ENCODE assay signal across 8 cellular contexts in the genomic region with DNA sequence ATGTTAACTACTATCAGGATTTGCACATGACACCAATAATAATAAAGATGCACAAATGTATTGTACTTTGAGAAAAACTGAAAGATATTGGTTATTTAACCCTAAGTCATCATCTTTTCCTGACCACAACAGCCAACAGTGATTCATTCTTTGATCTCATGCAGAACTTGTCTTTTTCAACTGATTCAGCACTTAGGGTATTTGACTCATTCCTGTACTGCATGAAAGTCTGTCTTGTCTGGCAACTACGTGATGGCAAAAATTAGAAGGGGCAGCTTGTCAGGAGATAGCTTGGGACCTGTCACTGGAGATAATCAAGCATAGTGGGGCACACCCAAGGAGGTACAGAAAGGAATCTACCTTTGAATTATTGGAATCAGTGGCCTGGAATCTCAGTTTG.
DNase-seq lines count a peak whose midpoint lies in the region; ATAC-seq and TF ChIP-seq lines count a peak whose summit lies in the region.

No MANE protein-coding gene starts in this region.

- DNase-seq in SJSA1 (ENCODE audit: low read depth in 1 of 2, low spot score in 2 of 2) (peak in 1 of 2 experiments; percentile 67), kidney tubule cell (ENCODE audit: low spot score) (peak; percentile 89), erythroblast (lab: John Stamatoyannopoulos, UW) (no peak), gastrocnemius medialis (no peak), NCI-H748 (lab: John Stamatoyannopoulos, UW; ENCODE audit: unreplicated experiment) (no peak)
- DNase-seq in activated effector memory CD4-positive, alpha-beta T cell treated with anti-CD3 and anti-CD28 coated beads, Interleukin-2, amount 50 U/mL, for 16 hours = no peak

- peak overlapping the region; percentile 47 for H3K27ac ChIP-seq in SJSA1
- no peak overlapping the region for H3K27ac ChIP-seq in gastrocnemius medialis

- in situ Hi-C loops in gastrocnemius medialis (cut with MboI; ENCODE audit: low sequenced_read_pairs in 4 of 4) = no loop called here

- intact Hi-C loops in gastrocnemius medialis (cut with DNase I; ENCODE audit: low total_unique reads) = loop anchor here (5.0 kb wide), 1 partner anchor 57 kb away; no protein-coding TSS in a partner anchor

- TF ChIP-seq CTCF in gastrocnemius medialis (IDR thresholded peaks at IDR 0.05 in 4 of 5, conservative IDR thresholded peaks at IDR 0.05 in 1 of 5) = no peak

- H3K4me3 ChIP-seq in SJSA1 (no peak overlapping the region), gastrocnemius medialis (no peak overlapping the region)

- TF ChIP-seq POLR2A in erythroblast (IDR thresholded peaks at IDR 0.05; ENCODE audit: low read length) (no peak), gastrocnemius medialis (IDR thresholded peaks at IDR 0.05) (no peak)

- H3K9me3 ChIP-seq in SJSA1 (replicated peaks) (no peaks in the 10 kb centered on the region), gastrocnemius medialis (no peaks in the 10 kb centered on the region)

- H3K36me3 ChIP-seq in SJSA1 (no peaks in the 10 kb centered on the region), gastrocnemius medialis (no peaks in the 10 kb centered on the region)

- no peaks in the 10 kb centered on the region for H3K27me3 ChIP-seq in SJSA1 (replicated peaks)
- no peaks in the 10 kb centered on the region for H3K27me3 ChIP-seq in gastrocnemius medialis

- H3K4me1 ChIP-seq in SJSA1 (replicated peaks) = peaks cover 35% of the 10 kb centered on the region
- peaks cover 13 to 17% of the 10 kb centered on the region in 2 donors for H3K4me1 ChIP-seq in gastrocnemius medialis

- peak; percentile 94 for ATAC-seq in GM18861 (IDR thresholded peaks at IDR 0.05; ENCODE audit: unreplicated experiment)
- ATAC-seq in HG02642 (IDR thresholded peaks at IDR 0.05; ENCODE audit: poor library complexity, unreplicated experiment) = peak; percentile 81
- no peak for ATAC-seq in gastrocnemius medialis

Comparison
In these comparisons a context has a peak if more than half of its experiments do, and no peak if none do; other contexts are left out.
1. ATAC-seq: peak in GM18861 (single experiment) and HG02642 (single experiment); none in gastrocnemius medialis (0 of 2).